Comparison of ENCODE assay signal across 8 cellular contexts in genomic region chr11:124725719-124726105, GRCh38. TPM values are rescaled to one million over a fixed set of nuclear protein-coding genes. Genes with fewer than 3 reads are reported as not detected.
DNase-seq lines count a peak whose midpoint lies in the region; ATAC-seq and TF ChIP-seq lines count a peak whose summit lies in the region.

No MANE protein-coding gene starts in this region.

- WGBS in H9 (ENCODE audit: extremely low coverage, insufficient read length, low lambda C conversion rate): no CpG with 5 or more reads among the region's 6 CpGs

- H2BK5ac ChIP-seq in H9 (ENCODE audit: insufficient read length, low read length): no peak overlapping the region

- H2BK15ac ChIP-seq in H9 (ENCODE audit: low read depth, low read length): no peak overlapping the region

- H3K27me3 Mint-ChIP-seq in H9 (ENCODE audit: low read depth): peaks cover 52% of the 10 kb centered on the region

- no peak overlapping the region for H3K9ac ChIP-seq in H9 (ENCODE audit: extremely low read depth, insufficient read length, low read length)

- peak; percentile 77 for ATAC-seq in RWPE2 (ENCODE audit: low read depth)
- no peak for ATAC-seq in GM18858 (IDR thresholded peaks at IDR 0.05; ENCODE audit: unreplicated experiment)

- H3K4me3 ChIP-seq in AG10803 (ENCODE audit: low read length): no peak overlapping the region
- H3K4me3 ChIP-seq in RWPE2 (ENCODE audit: severe bottlenecking): no peak overlapping the region

- H3K9me3 Mint-ChIP-seq in H9: no peaks in the 10 kb centered on the region; a peak in 1 of 5 replicates

- H3K4me3 Mint-ChIP-seq in H9: peak overlapping the region; percentile 7 to 27; a peak in 4 of 5 replicates

- peaks cover 42 to 47% of the 10 kb centered on the region in 2 experiments for H3K4me1 Mint-ChIP-seq in H9

- no peak overlapping the region for H3K23ac ChIP-seq in H9 (ENCODE audit: insufficient read length, low read depth, low read length)

- no peak for TF ChIP-seq CTCF in AG10803 (conservative IDR thresholded peaks at IDR 0.05; ENCODE audit: low read length)
- TF ChIP-seq CTCF in H9 (conservative IDR thresholded peaks at IDR 0.05): no peak
- no peak for TF ChIP-seq CTCF in RWPE2 (IDR thresholded peaks at IDR 0.05; ENCODE audit: poor library complexity, severe bottlenecking)

- H4K91ac ChIP-seq in H9 (ENCODE audit: insufficient read length, low read depth, low read length): no peak overlapping the region

- no peak overlapping the region for H3T11ph ChIP-seq in H9 (ENCODE audit: low read length)

- no peak overlapping the region for H3K27ac ChIP-seq in H9 (ENCODE audit: insufficient read length, low read depth, low read length)
- peak overlapping the region; percentile 42 for H3K27ac ChIP-seq in RWPE2 (ENCODE audit: poor library complexity, severe bottlenecking)

- no peak overlapping the region for H3K18ac ChIP-seq in H9 (ENCODE audit: insufficient read length, low read depth, low read length)

- peak; percentile 36 for DNase-seq in AG10803 (ENCODE audit: low read depth)
- DNase-seq in H9: no peak
- DNase-seq in RWPE2 (ENCODE audit: low spot score): no peak
- peak; percentile 64 for DNase-seq in hepatic stellate cell (ENCODE audit: low spot score)
- no peak for DNase-seq in ACHN
- no peak for DNase-seq in NCI-H2107 (lab: John Stamatoyannopoulos, UW)
- no peak for DNase-seq in activated T-cell treated with anti-CD3 and anti-CD28 coated beads, Interleukin-2, amount 50 U/mL, for 1 hour

- H3K14ac ChIP-seq in H9 (ENCODE audit: insufficient read depth, low read length): peak overlapping the region; percentile 64

- no peaks in the 10 kb centered on the region for H3K79me2 ChIP-seq in H9 (ENCODE audit: insufficient read depth, low read length)

- no peak overlapping the region for H2BK20ac ChIP-seq in H9 (ENCODE audit: low read depth, low read length, poor library complexity, severe bottlenecking)

- H2BK120ac ChIP-seq in H9 (ENCODE audit: low read depth, low read length, poor library complexity, severe bottlenecking): no peak overlapping the region

- H3K56ac ChIP-seq in H9 (ENCODE audit: insufficient read length, low read depth, low read length): no peak overlapping the region

- H3K27me3 ChIP-seq in H9 (ENCODE audit: insufficient read depth, low read length): peaks cover 17% of the 10 kb centered on the region; the same call in 1 of the 2 replicates
- H3K27me3 ChIP-seq in RWPE2 (ENCODE audit: insufficient read depth, poor library complexity, severe bottlenecking): no peaks in the 10 kb centered on the region

- H4K5ac ChIP-seq in H9 (ENCODE audit: insufficient read length, low read depth, low read length): no peak overlapping the region

- no peaks in the 10 kb centered on the region for H3K36me3 ChIP-seq in RWPE2 (ENCODE audit: low read depth)

- H2BK12ac ChIP-seq in H9 (ENCODE audit: insufficient read length, low read depth, low read length): no peak overlapping the region

- H2AK5ac ChIP-seq in H9 (ENCODE audit: insufficient read length, low read length): no peak overlapping the region

- peak overlapping the region in 2 of 3 experiments; percentile 3 to 37; a peak in 3 of 7 replicates for H3K27ac Mint-ChIP-seq in H9

- no peaks in the 10 kb centered on the region for H4K20me1 ChIP-seq in H9 (ENCODE audit: control insufficient read depth, insufficient read depth, insufficient read length)

- peak overlapping the region; percentile 30 for H3K4me2 ChIP-seq in H9 (ENCODE audit: insufficient read depth, insufficient read length, low read length)

- H3K4me1 ChIP-seq in H9 (ENCODE audit: insufficient read depth, low read length): peaks cover 11% of the 10 kb centered on the region
- H3K4me1 ChIP-seq in RWPE2 (ENCODE audit: insufficient read depth, poor library complexity, severe bottlenecking): peaks cover 11% of the 10 kb centered on the region

- no peak overlapping the region for H3K4ac ChIP-seq in H9 (ENCODE audit: low read depth, low read length)

- H3K9me3 ChIP-seq in H9 (ENCODE audit: control insufficient read depth, low read depth, low read length) (no peaks in the 10 kb centered on the region), RWPE2 (ENCODE audit: severe bottlenecking) (no peaks in the 10 kb centered on the region)

- no peaks in the 10 kb centered on the region for H3K23me2 ChIP-seq in H9 (ENCODE audit: insufficient read length, low read depth, low read length, poor library complexity, severe bottlenecking)

- H2AFZ ChIP-seq in H9 (ENCODE audit: low read length): no peak overlapping the region

- no peaks in the 10 kb centered on the region; a peak in 1 of 7 replicates for H3K36me3 Mint-ChIP-seq in H9 (ENCODE audit: insufficient read depth in 1 of 3, low read depth in 3 of 3)

- no peaks in the 10 kb centered on the region for H3K79me1 ChIP-seq in H9 (ENCODE audit: insufficient read depth, low read depth, low read length, poor library complexity, severe bottlenecking)

- in situ Hi-C loops in ACHN (cut with HindIII; ENCODE audit: low pct_ligation_motif_present, low pct_unique_long_range_greater_than_20kb, low sequenced_read_pairs): no loop called here

- no peak overlapping the region for H4K8ac ChIP-seq in H9 (replicated peaks; ENCODE audit: insufficient read length, low read depth, low read length)

RNA-seq across cellular contexts. Expression of gene NRGN, which starts 14.0 kb away (rescaled TPM):
- total RNA-seq in H9 (2021): 6.4 and 7.0 TPM in 2 replicates

RNA-seq across cellular contexts. Expression of gene VSIG2, which starts 26.3 kb away (rescaled TPM):
- total RNA-seq in H9 (2021): not detected in 2 replicates

RNA-seq across cellular contexts. Expression of gene ESAM, which starts 36.4 kb away (rescaled TPM):
- total RNA-seq in H9 (2021): 0.33 and 0.92 TPM in 2 replicates

RNA-seq across cellular contexts. Expression of gene SPA17, which starts 52.0 kb away (rescaled TPM):
- 6.9 and 7.2 TPM in 2 replicates for total RNA-seq in H9 (2021)

RNA-seq across cellular contexts. Expression of gene SIAE, which starts 52.2 kb away (rescaled TPM):
- 4.7 and 5.6 TPM in 2 replicates for total RNA-seq in H9 (2021)

Comparison
In these comparisons a context has a peak if more than half of its experiments do, and no peak if none do; other contexts are left out.
1. DNase-seq: peak in AG10803 (single experiment) and hepatic stellate cell (single experiment); none in H9 (single experiment), RWPE2 (single experiment), ACHN (single experiment), NCI-H2107 (single experiment) and activated T-cell treated with anti-CD3 and anti-CD28 coated beads, Interleukin-2, amount 50 U/mL, for 1 hour (single experiment).